8 cellular contexts compared by ENCODE assay signal in the genomic region with DNA sequence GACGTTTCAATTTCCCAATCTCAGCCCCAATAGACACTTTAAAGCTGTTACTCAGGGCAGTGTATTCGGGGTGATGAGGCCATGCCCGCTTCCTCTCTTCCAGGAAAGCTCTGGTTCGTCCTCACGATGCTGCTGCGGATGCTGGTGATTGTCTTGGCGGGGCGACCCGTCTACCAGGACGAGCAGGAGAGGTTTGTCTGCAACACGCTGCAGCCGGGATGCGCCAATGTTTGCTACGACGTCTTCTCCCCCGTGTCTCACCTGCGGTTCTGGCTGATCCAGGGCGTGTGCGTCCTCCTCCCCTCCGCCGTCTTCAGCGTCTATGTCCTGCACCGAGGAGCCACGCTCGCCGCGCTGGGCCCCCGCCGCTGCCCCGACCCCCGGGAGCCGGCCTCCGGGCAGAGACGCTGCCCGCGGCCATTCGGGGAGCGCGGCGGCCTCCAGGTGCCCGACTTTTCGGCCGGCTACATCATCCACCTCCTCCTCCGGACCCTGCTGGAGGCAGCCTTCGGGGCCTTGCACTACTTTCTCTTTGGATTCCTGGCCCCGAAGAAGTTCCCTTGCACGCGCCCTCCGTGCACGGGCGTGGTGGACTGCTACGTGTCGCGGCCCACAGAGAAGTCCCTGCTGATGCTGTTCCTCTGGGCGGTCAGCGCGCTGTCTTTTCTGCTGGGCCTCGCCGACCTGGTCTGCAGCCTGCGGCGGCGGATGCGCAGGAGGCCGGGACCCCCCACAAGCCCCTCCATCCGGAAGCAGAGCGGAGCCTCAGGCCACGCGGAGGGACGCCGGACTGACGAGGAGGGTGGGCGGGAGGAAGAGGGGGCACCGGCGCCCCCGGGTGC. TPM values are rescaled to one million over a fixed set of nuclear protein-coding genes. Genes with fewer than 3 reads are reported as not detected.
DNase-seq lines count a peak whose midpoint lies in the region; ATAC-seq and TF ChIP-seq lines count a peak whose summit lies in the region.

No MANE protein-coding gene starts in this region.

- H3K36me3 Mint-ChIP-seq in natural killer cell treated with Interleukin-12 subunit alpha and Interleukin-12 subunit beta and Interleukin-15 and Interleukin-18, amount 100 ng/mL, for 72 hours, result no peaks in the 10 kb centered on the region

- no peak for DNase-seq in AG09309 (ENCODE audit: low read depth)
- DNase-seq in dermis blood vessel endothelial cell, result peak; percentile 18
- DNase-seq in natural killer cell treated with Interleukin-12 subunit alpha and Interleukin-12 subunit beta and Interleukin-15 and Interleukin-18, amount 100 ng/mL, for 72 hours (ENCODE audit: low spot score), result no peak
- no peak for DNase-seq in SHP77 (lab: John Stamatoyannopoulos, UW)
- DNase-seq in UCSD-AML1 (lab: John Stamatoyannopoulos, UW; ENCODE audit: unreplicated experiment), result no peak

- H3K9me3 Mint-ChIP-seq in natural killer cell treated with Interleukin-12 subunit alpha and Interleukin-12 subunit beta and Interleukin-15 and Interleukin-18, amount 100 ng/mL, for 72 hours, result no peaks in the 10 kb centered on the region

- H3K27ac Mint-ChIP-seq in natural killer cell treated with Interleukin-12 subunit alpha and Interleukin-12 subunit beta and Interleukin-15 and Interleukin-18, amount 100 ng/mL, for 72 hours, result no peak overlapping the region

- no peak overlapping the region for H3K9ac ChIP-seq in HUES6 (ENCODE audit: low read length)

- peak overlapping the region; percentile 67 for H3K4me3 Mint-ChIP-seq in natural killer cell treated with Interleukin-12 subunit alpha and Interleukin-12 subunit beta and Interleukin-15 and Interleukin-18, amount 100 ng/mL, for 72 hours

- H3K4me1 Mint-ChIP-seq in natural killer cell treated with Interleukin-12 subunit alpha and Interleukin-12 subunit beta and Interleukin-15 and Interleukin-18, amount 100 ng/mL, for 72 hours (ENCODE audit: low read depth in 2 of 2), result peaks cover 6 to 8% of the 10 kb centered on the region in 2 donors

- ATAC-seq in natural killer cell treated with Interleukin-12 subunit alpha and Interleukin-12 subunit beta and Interleukin-15 and Interleukin-18, amount 100 ng/mL, for 72 hours, result peak; percentile 56 to 59
- ATAC-seq in GM19035 (IDR thresholded peaks at IDR 0.05; ENCODE audit: unreplicated experiment) (no peak), GM18858 (IDR thresholded peaks at IDR 0.05; ENCODE audit: unreplicated experiment) (no peak)

- peaks cover 10% of the 10 kb centered on the region for H3K9me3 ChIP-seq in HUES6 (ENCODE audit: control insufficient read depth, insufficient read depth, low read depth, low read length)

- no peaks in the 10 kb centered on the region for H3K36me3 ChIP-seq in HUES6 (ENCODE audit: control insufficient read depth, insufficient read depth, low read length)

- H3K27me3 Mint-ChIP-seq in natural killer cell treated with Interleukin-12 subunit alpha and Interleukin-12 subunit beta and Interleukin-15 and Interleukin-18, amount 100 ng/mL, for 72 hours, result peaks cover 32 to 54% of the 10 kb centered on the region in 2 donors

- no peaks in the 10 kb centered on the region; the same call in 1 of the 2 replicates for H3K4me1 ChIP-seq in HUES6 (ENCODE audit: control insufficient read depth, insufficient read depth, low read length)

- TF ChIP-seq CTCF in AG09309 (IDR thresholded peaks at IDR 0.05; ENCODE audit: control insufficient read depth, insufficient read depth, low read depth, low read length, missing control alignments), result no peak

- peaks cover 15% of the 10 kb centered on the region; the same call in 1 of the 2 replicates for H3K27me3 ChIP-seq in HUES6 (ENCODE audit: control insufficient read depth, insufficient read depth, low read length)

- H3K4me3 ChIP-seq in AG09309 (ENCODE audit: control insufficient read depth, low read depth, low read length) (peak overlapping the region; percentile 41), HUES6 (ENCODE audit: low read depth, low read length) (peak overlapping the region; percentile 16; the same call in 1 of the 2 replicates)

- no peak overlapping the region for H3K27ac ChIP-seq in HUES6 (ENCODE audit: low read depth, low read length)

RNA-seq across cellular contexts. Expression of a gene that starts 2.6 kb away (rescaled TPM):
- not detected in 2 replicates for total RNA-seq in dermis blood vessel endothelial cell
- not detected for total RNA-seq in natural killer cell treated with Interleukin-12 subunit alpha and Interleukin-12 subunit beta and Interleukin-15 and Interleukin-18, amount 100 ng/mL, for 72 hours

RNA-seq across cellular contexts. Expression of a gene that starts 34.4 kb away (rescaled TPM):
- 25.6 and 30.5 TPM in 2 replicates for total RNA-seq in dermis blood vessel endothelial cell
- total RNA-seq in natural killer cell treated with Interleukin-12 subunit alpha and Interleukin-12 subunit beta and Interleukin-15 and Interleukin-18, amount 100 ng/mL, for 72 hours, result under 1 TPM; 0.64 to 0.73 TPM

Comparison
In these comparisons a context has a peak if more than half of its experiments do, and no peak if none do; other contexts are left out.
1. ATAC-seq: peak in natural killer cell treated with Interleukin-12 subunit alpha and Interleukin-12 subunit beta and Interleukin-15 and Interleukin-18, amount 100 ng/mL, for 72 hours (2 of 2); none in GM19035 (single experiment) and GM18858 (single experiment).
2. RNA of a gene that starts 34.4 kb away (total RNA-seq): 25.6 to 30.5 TPM in dermis blood vessel endothelial cell; 0.64 to 0.73 TPM in natural killer cell treated with Interleukin-12 subunit alpha and Interleukin-12 subunit beta and Interleukin-15 and Interleukin-18, amount 100 ng/mL, for 72 hours; every median in the first group is over 10 times any median in the second.